17 cellular contexts compared by ENCODE assay signal in the genomic region with DNA sequence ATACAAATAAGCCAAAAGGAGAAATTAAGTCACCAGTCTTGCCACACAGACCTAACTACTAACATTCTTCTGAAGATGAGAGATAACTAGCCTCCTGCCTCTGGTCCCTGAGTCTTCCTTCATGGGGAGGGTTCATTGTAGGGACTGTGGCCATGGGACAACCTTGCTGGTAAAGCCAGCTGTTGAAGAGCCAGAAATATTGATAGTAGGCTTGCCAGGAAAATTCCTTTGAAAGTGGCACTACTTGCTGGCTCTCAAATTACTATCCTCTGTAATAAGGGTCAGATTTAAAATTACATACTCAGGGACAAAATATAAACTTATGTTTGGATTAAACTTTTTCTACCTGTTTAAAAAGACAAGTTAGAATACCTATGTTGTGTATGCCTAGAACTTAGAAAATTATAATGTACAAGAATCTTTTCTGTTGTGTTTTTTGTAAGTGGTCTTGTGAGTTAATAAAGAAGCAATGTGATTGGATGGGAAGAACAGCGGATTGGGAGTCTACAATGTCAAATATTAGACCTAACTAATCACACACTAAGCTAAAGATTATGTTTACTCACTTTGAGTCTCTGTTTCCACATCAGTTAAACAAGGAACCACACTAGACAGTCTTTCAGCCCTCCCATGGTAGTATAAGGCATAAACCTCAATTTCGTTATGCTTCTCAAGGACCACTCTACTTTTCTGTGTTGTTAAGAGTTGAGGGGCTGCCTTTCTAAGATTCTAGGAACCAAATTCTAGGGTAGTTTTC.
DNase-seq lines count a peak whose midpoint lies in the region; ATAC-seq, FAIRE-seq and TF ChIP-seq lines count a peak whose summit lies in the region.
"Had no signal": no experiment of that assay in that cellular context is flagged by ENCODE, and none has a peak within 500 bp of the region (broad histone marks: within the 10 kb centered on the region; RNA-seq: fewer than 3 reads in every experiment).

No MANE protein-coding gene starts in this region.

- H3K27me3 Mint-ChIP-seq in CD14-positive monocyte (ENCODE audit: low read depth in 3 of 3), result peaks cover 0 to 2% (median 0%) of the 10 kb centered on the region in 3 donors
- H3K27me3 Mint-ChIP-seq: B cell; effector memory CD8-positive, alpha-beta T cell; IgD-negative memory B cell had no signal

- H3K9me3 ChIP-seq in lower lobe of right lung, result no peaks in the 10 kb centered on the region
- no peaks in the 10 kb centered on the region for H3K9me3 ChIP-seq in PC-3 (ENCODE audit: low read length)
- H3K9me3 ChIP-seq: pancreas, transverse colon had no signal

- intact Hi-C loops in CD14-positive monocyte (cut with micrococcal nuclease), result no loop called here
- intact Hi-C loops in lower lobe of right lung (cut with DNase I), result no loop called here
- intact Hi-C loops in PC-3 (cut with micrococcal nuclease), result no loop called here

- ATAC-seq in lower lobe of right lung (peak; percentile 35 to 59), PC-3 (no peak)
- ATAC-seq: effector memory CD8-positive, alpha-beta T cell; pancreas had no signal

- H2AFZ ChIP-seq in PC-3 (ENCODE audit: low read length), result no peak overlapping the region

- no peaks in the 10 kb centered on the region for H3K27me3 ChIP-seq in HL-60 (ENCODE audit: insufficient read depth, poor library complexity, severe bottlenecking)
- no peaks in the 10 kb centered on the region for H3K27me3 ChIP-seq in lower lobe of right lung (ENCODE audit: low read depth)
- no peaks in the 10 kb centered on the region for H3K27me3 ChIP-seq in PC-3 (ENCODE audit: low read length)
- H3K27me3 ChIP-seq: brain microvascular endothelial cell, pancreas, transverse colon had no signal

- TF ChIP-seq CTCF in CD14-positive monocyte (IDR thresholded peaks at IDR 0.05) (no peak), HL-60 (IDR thresholded peaks at IDR 0.05; ENCODE audit: insufficient read depth, low read length) (no peak), lower lobe of right lung (IDR thresholded peaks at IDR 0.05) (no peak), PC-3 (conservative IDR thresholded peaks at IDR 0.05; ENCODE audit: low read depth, low read length) (no peak)

- H3K9me2 ChIP-seq in PC-3 (replicated peaks; ENCODE audit: low read length), result no peaks in the 10 kb centered on the region

- CTCF ChIA-PET in PC-3 (lab: Charles Lee), result no interaction called here

- POLR2A ChIA-PET in PC-3 (lab: Charles Lee; ENCODE audit: unreplicated experiment), result no interaction called here

- H3K36me3 ChIP-seq in lower lobe of right lung, result peaks cover 39% of the 10 kb centered on the region
- H3K36me3 ChIP-seq in PC-3 (ENCODE audit: low read depth, low read length), result 0 out of 2 replicates have a peak, but pooled peaks cover 4% of the 10 kb centered on the region

- no TSS peak for BruUV-seq in PC-3 (replicated peaks; lab: Mats Ljungman, UMichigan)

- no peak overlapping the region for H3K9ac ChIP-seq in PC-3 (ENCODE audit: low read length)

- H3K4me3 ChIP-seq in HL-60 (replicated peaks; ENCODE audit: insufficient read depth, low read length), result no peak overlapping the region
- no peak overlapping the region for H3K4me3 ChIP-seq in lower lobe of right lung
- no peak overlapping the region for H3K4me3 ChIP-seq in PC-3 (ENCODE audit: low read length)
- H3K4me3 ChIP-seq: pancreas, transverse colon had no signal

- peak overlapping the region; percentile 54 to 86 (median 78) for H3K27ac Mint-ChIP-seq in CD14-positive monocyte
- H3K27ac Mint-ChIP-seq: activated naive CD4-positive, alpha-beta T cell treated with anti-CD3 and anti-CD28 coated beads for 36 hours; B cell; IgD-negative memory B cell had no signal

- H3K4me1 Mint-ChIP-seq in CD14-positive monocyte, result peaks cover 50% of the 10 kb centered on the region
- H3K4me1 Mint-ChIP-seq: B cell had no signal

- H3K36me3 Mint-ChIP-seq in CD14-positive monocyte, result peaks cover 31 to 51% of the 10 kb centered on the region in 2 donors

- DNase-seq in CD14-positive monocyte (ENCODE audit: low spot score) (no peak), HL-60 (ENCODE audit: low read depth in 1 of 2, low spot score in 1 of 2) (peak; percentile 45 to 47), SKM-1 (lab: John Stamatoyannopoulos, UW; ENCODE audit: unreplicated experiment) (peak; percentile 77), lower lobe of right lung (no peak), RCC 7860 (ENCODE audit: low spot score) (no peak), PC-3 (no peak), GM12891 (ENCODE audit: insufficient read length, low spot score) (no peak), DMS 273 (lab: John Stamatoyannopoulos, UW; ENCODE audit: unreplicated experiment) (no peak)
- DNase-seq: activated naive CD4-positive, alpha-beta T cell treated with anti-CD3 and anti-CD28 coated beads for 36 hours; brain microvascular endothelial cell; DMS153; effector memory CD8-positive, alpha-beta T cell; NCI-H1092; pancreas; transverse colon had no signal

- 0 out of 2 replicates have a peak, but pooled peaks cover 4% of the 10 kb centered on the region for H4K20me1 ChIP-seq in PC-3 (ENCODE audit: low read length)

- H3K9me3 Mint-ChIP-seq in CD14-positive monocyte, result peaks cover 0 to 2% (median 0%) of the 10 kb centered on the region in 7 donors
- H3K9me3 Mint-ChIP-seq: activated naive CD4-positive, alpha-beta T cell treated with anti-CD3 and anti-CD28 coated beads for 36 hours; effector memory CD8-positive, alpha-beta T cell; IgD-negative memory B cell had no signal

- H3K27ac ChIP-seq in HL-60 (replicated peaks) (peak overlapping the region; percentile 74), lower lobe of right lung (no peak overlapping the region), PC-3 (ENCODE audit: low read length) (no peak overlapping the region)
- H3K27ac ChIP-seq: brain microvascular endothelial cell, pancreas, transverse colon had no signal

- H3K4me2 ChIP-seq in PC-3 (ENCODE audit: low read length), result no peak overlapping the region

- no peaks in the 10 kb centered on the region for H3K79me2 ChIP-seq in PC-3 (ENCODE audit: low read length)

- TF ChIP-seq POLR2A in GM12891 (IDR thresholded peaks at IDR 0.05; ENCODE audit: low read depth, low read length), result no peak

- H3K4me3 Mint-ChIP-seq in CD14-positive monocyte, result no peak overlapping the region
- H3K4me3 Mint-ChIP-seq: activated naive CD4-positive, alpha-beta T cell treated with anti-CD3 and anti-CD28 coated beads for 36 hours; B cell; effector memory CD8-positive, alpha-beta T cell; IgD-negative memory B cell had no signal

- H3F3A ChIP-seq in PC-3 (ENCODE audit: low read length, unreplicated experiment), result no peaks in the 10 kb centered on the region

- H3K4me1 ChIP-seq in lower lobe of right lung (peaks cover 4% of the 10 kb centered on the region), PC-3 (ENCODE audit: insufficient read depth, low read length) (0 out of 2 replicates have a peak, but pooled peaks cover 6% of the 10 kb centered on the region)
- H3K4me1 ChIP-seq: pancreas, transverse colon had no signal

- FAIRE-seq in RCC 7860 (lab: Jason Lieb, UNC) (no peak), GM12891 (lab: Jason Lieb, UNC) (no peak)
- FAIRE-seq: pancreas had no signal

TF ChIP-seq in GM12891, 5 proteins besides CTCF, POLR2A, EP300 and RAD21:
- TF ChIP-seq POLR2AphosphoS5 (IDR thresholded peaks at IDR 0.05; ENCODE audit: low read depth, low read length), result no peak

Comparison
In these comparisons a context has a peak if more than half of its experiments do, and no peak if none do; other contexts are left out.
1. DNase-seq: peak in HL-60 (2 of 2) and SKM-1 (single experiment); none in CD14-positive monocyte (single experiment), lower lobe of right lung (single experiment), RCC 7860 (single experiment), PC-3 (single experiment), GM12891 (single experiment) and DMS 273 (single experiment).